Comparison of ENCODE assay signal across 1 cellular context in genomic region chr15:50190166-50190570, GRCh38.
TF ChIP-seq lines count a peak whose summit lies in the region.

No MANE protein-coding gene starts in this region.

TF ChIP-seq in K562, 482 proteins besides CTCF, POLR2A, EP300 and RAD21 (continued from another document):
- TF ChIP-seq BCLAF1 (IDR thresholded peaks at IDR 0.05; ENCODE audit: borderline replicate concordance in 1 of 2, control insufficient read depth in 1 of 2, low read depth in 2 of 2, low read length in 1 of 2): no peak
